Comparison of ENCODE assay signal across 9 cellular contexts in genomic region chr12:102950107-102950949, GRCh38. TPM values are rescaled to one million over a fixed set of nuclear protein-coding genes. Genes with fewer than 3 reads are reported as not detected.
DNase-seq lines count a peak whose midpoint lies in the region; ATAC-seq and TF ChIP-seq lines count a peak whose summit lies in the region.
"Had no signal": no experiment of that assay in that cellular context is flagged by ENCODE, and none has a peak within 500 bp of the region (broad histone marks: within the 10 kb centered on the region; RNA-seq: fewer than 3 reads in every experiment).

No MANE protein-coding gene starts in this region.

- no peak for DNase-seq in activated T-cell treated with anti-CD3 and anti-CD28 coated beads, Interleukin-2, amount 50 U/mL, for 72 hours
- DNase-seq in activated T-cell treated with anti-CD3 and anti-CD28 coated beads for 4 hours, result no peak
- peak; percentile 98 for DNase-seq in NCI-H748 (lab: John Stamatoyannopoulos, UW; ENCODE audit: unreplicated experiment)
- DNase-seq in testis, result peak; percentile 78
- no peak for DNase-seq in aorta
- DNase-seq in PC-9, result no peak
- no peak for DNase-seq in stimulated activated naive CD4-positive, alpha-beta T cell (lab: John Stamatoyannopoulos, UW)
- DNase-seq: effector memory CD4-positive, alpha-beta T cell had no signal

- TF ChIP-seq POLR2A in testis (IDR thresholded peaks at IDR 0.05), result no peak

- WGBS in testis, 2 donors, result 6 to 8% methylated on average over 37 of the region's 37 CpGs
- 1 to 2% methylated on average over 37 of the region's 37 CpGs for WGBS in aorta, 2 donors

- H3F3A ChIP-seq in PC-9 (ENCODE audit: insufficient read depth, low read depth), result no peaks in the 10 kb centered on the region

- CTCF ChIA-PET in PC-9 (lab: Charles Lee), result no interaction called here

- H4K20me1 ChIP-seq in PC-9 (ENCODE audit: insufficient read depth), result no peaks in the 10 kb centered on the region

- BruUV-seq in PC-9 (replicated peaks; lab: Mats Ljungman, UMichigan), result no TSS peak

- H3K4me1 Mint-ChIP-seq in activated T-cell treated with anti-CD3 and anti-CD28 coated beads, Interleukin-2, amount 50 U/mL, for 72 hours (ENCODE audit: low read depth), result peaks cover 46% of the 10 kb centered on the region

- POLR2A ChIA-PET in PC-9 (lab: Charles Lee; ENCODE audit: unreplicated experiment), result no interaction called here

- H2AFZ ChIP-seq in PC-9, result no peak overlapping the region

- ATAC-seq in activated T-cell treated with anti-CD3 and anti-CD28 coated beads, Interleukin-2, amount 50 U/mL, for 72 hours (replicated peaks in 1 of 2), result no peak
- ATAC-seq in aorta (ENCODE audit: low FRiP score), result no peak

- no peak overlapping the region for H3K9ac ChIP-seq in iPS-15b (ENCODE audit: low read depth, low read length)

- no peaks in the 10 kb centered on the region for H3K9me3 Mint-ChIP-seq in activated T-cell treated with anti-CD3 and anti-CD28 coated beads, Interleukin-2, amount 50 U/mL, for 72 hours

- peaks cover 86% of the 10 kb centered on the region for H3K27me3 Mint-ChIP-seq in activated T-cell treated with anti-CD3 and anti-CD28 coated beads, Interleukin-2, amount 50 U/mL, for 72 hours (ENCODE audit: low read depth)

- TF ChIP-seq CTCF in testis (IDR thresholded peaks at IDR 0.05) (peak; percentile 38 to 45 (median 44)), PC-9 (conservative IDR thresholded peaks at IDR 0.05) (no peak)

- no peak overlapping the region for H3K27ac Mint-ChIP-seq in activated T-cell treated with anti-CD3 and anti-CD28 coated beads, Interleukin-2, amount 50 U/mL, for 72 hours

- no peak overlapping the region for H3K4me2 ChIP-seq in PC-9

- no peaks in the 10 kb centered on the region for H3K79me2 ChIP-seq in PC-9 (ENCODE audit: low read depth)

- peaks cover 87% of the 10 kb centered on the region for H3K27me3 ChIP-seq in iPS-15b (ENCODE audit: control insufficient read depth, insufficient read depth, low read length)
- H3K27me3 ChIP-seq in testis, result no peaks in the 10 kb centered on the region
- H3K27me3 ChIP-seq in aorta (ENCODE audit: control insufficient read depth in 1 of 2, insufficient read depth in 2 of 2, low read length in 1 of 2), result no peaks in the 10 kb centered on the region
- H3K27me3 ChIP-seq in PC-9 (ENCODE audit: insufficient read depth, low read depth), result peaks cover 34% of the 10 kb centered on the region; the same call in 1 of the 2 replicates

- H3K27ac ChIP-seq in testis (no peak overlapping the region), aorta (ENCODE audit: low read depth in 1 of 2, low read length in 2 of 2) (no peak overlapping the region), PC-9 (no peak overlapping the region)

- peak overlapping the region; percentile 55 for H3K4me3 ChIP-seq in iPS-15b (ENCODE audit: low read depth, low read length)
- peak overlapping the region; percentile 9 to 35 for H3K4me3 ChIP-seq in testis
- H3K4me3 ChIP-seq in aorta (ENCODE audit: low read length in 2 of 2), result no peak overlapping the region
- H3K4me3 ChIP-seq in PC-9, result no peak overlapping the region

- intact Hi-C loops in testis (cut with DNase I; ENCODE audit: low total_unique reads) (no loop called here), aorta (cut with DNase I) (no loop called here), PC-9 (cut with micrococcal nuclease; ENCODE audit: unreplicated experiment) (no loop called here)

- no peaks in the 10 kb centered on the region for H3K36me3 Mint-ChIP-seq in activated T-cell treated with anti-CD3 and anti-CD28 coated beads, Interleukin-2, amount 50 U/mL, for 72 hours (ENCODE audit: insufficient read depth in 2 of 2)

- H3K9me3 ChIP-seq in iPS-15b (ENCODE audit: control insufficient read depth, insufficient read depth, low read length) (no peaks in the 10 kb centered on the region), testis (no peaks in the 10 kb centered on the region), aorta (ENCODE audit: control insufficient read depth, low read length) (no peaks in the 10 kb centered on the region), PC-9 (ENCODE audit: insufficient read depth, low read depth) (no peaks in the 10 kb centered on the region)

- peak overlapping the region; percentile 50 to 77 for H3K4me3 Mint-ChIP-seq in activated T-cell treated with anti-CD3 and anti-CD28 coated beads, Interleukin-2, amount 50 U/mL, for 72 hours

- no peaks in the 10 kb centered on the region for H3K9me2 ChIP-seq in PC-9 (ENCODE audit: insufficient read depth)

- peaks cover 5% of the 10 kb centered on the region for H3K4me1 ChIP-seq in iPS-15b (ENCODE audit: control insufficient read depth, insufficient read depth, low read length)
- no peaks in the 10 kb centered on the region for H3K4me1 ChIP-seq in testis
- no peaks in the 10 kb centered on the region for H3K4me1 ChIP-seq in aorta (ENCODE audit: control insufficient read depth in 1 of 2, insufficient read depth in 2 of 2, low read length in 2 of 2)
- no peaks in the 10 kb centered on the region for H3K4me1 ChIP-seq in PC-9 (replicated peaks; ENCODE audit: insufficient read depth)

- H3K36me3 ChIP-seq in iPS-15b (ENCODE audit: control insufficient read depth, insufficient read depth, low read length) (no peaks in the 10 kb centered on the region), testis (ENCODE audit: low read depth, missing control alignments) (no peaks in the 10 kb centered on the region), aorta (ENCODE audit: control insufficient read depth in 1 of 2, insufficient read depth in 2 of 2, low read length in 1 of 2) (no peaks in the 10 kb centered on the region), PC-9 (ENCODE audit: low read depth) (no peaks in the 10 kb centered on the region)

RNA-seq across cellular contexts. Expression of gene ASCL1, which starts 7.1 kb away (rescaled TPM):
- not detected for total RNA-seq in activated T-cell treated with anti-CD3 and anti-CD28 coated beads, Interleukin-2, amount 50 U/mL, for 72 hours
- total RNA-seq in testis (under 1 TPM; 0.25 to 0.71 TPM), aorta (not detected), PC-9 (2021) (not detected in 2 replicates)
- polyA plus RNA-seq in testis (ENCODE audit: insufficient read depth, low read depth, low replicate concordance) (0.33 TPM), aorta (not detected)

RNA-seq across cellular contexts. Expression of gene PAH, which starts 33.3 kb away (rescaled TPM):
- total RNA-seq in activated T-cell treated with anti-CD3 and anti-CD28 coated beads, Interleukin-2, amount 50 U/mL, for 72 hours, result under 1 TPM in 1 of 2 donors, not detected in 1; 0.25 TPM
- total RNA-seq in testis, result 10 to 100 TPM in 1 of 2 donors, 1 to 10 TPM in 1; 9.3 to 18.4 TPM
- polyA plus RNA-seq in testis (ENCODE audit: insufficient read depth, low read depth, low replicate concordance), result 23.2 TPM
- total RNA-seq in aorta, result not detected
- polyA plus RNA-seq in aorta, result not detected
- not detected in 2 replicates for total RNA-seq in PC-9 (2021)

Comparison
In these comparisons a context has a peak if more than half of its experiments do, and no peak if none do; other contexts are left out.
1. DNase-seq: peak in NCI-H748 (single experiment) and testis (single experiment); none in activated T-cell treated with anti-CD3 and anti-CD28 coated beads, Interleukin-2, amount 50 U/mL, for 72 hours (0 of 2), activated T-cell treated with anti-CD3 and anti-CD28 coated beads for 4 hours (single experiment), aorta (0 of 2), PC-9 (0 of 2) and stimulated activated naive CD4-positive, alpha-beta T cell (0 of 6).
2. H3K4me3 ChIP-seq: peak in iPS-15b (single experiment) and testis (2 of 2); none in aorta (0 of 2) and PC-9 (single experiment).
3. RNA of gene PAH, which starts 33.3 kb away (total RNA-seq): 9.3 to 18.4 TPM in testis; 0.25 TPM in activated T-cell treated with anti-CD3 and anti-CD28 coated beads, Interleukin-2, amount 50 U/mL, for 72 hours, not detected in aorta and not detected in PC-9; every median in the first group is over 4 times any median in the second.